ENCODE assay signal across 1 cellular context in the genomic region with DNA sequence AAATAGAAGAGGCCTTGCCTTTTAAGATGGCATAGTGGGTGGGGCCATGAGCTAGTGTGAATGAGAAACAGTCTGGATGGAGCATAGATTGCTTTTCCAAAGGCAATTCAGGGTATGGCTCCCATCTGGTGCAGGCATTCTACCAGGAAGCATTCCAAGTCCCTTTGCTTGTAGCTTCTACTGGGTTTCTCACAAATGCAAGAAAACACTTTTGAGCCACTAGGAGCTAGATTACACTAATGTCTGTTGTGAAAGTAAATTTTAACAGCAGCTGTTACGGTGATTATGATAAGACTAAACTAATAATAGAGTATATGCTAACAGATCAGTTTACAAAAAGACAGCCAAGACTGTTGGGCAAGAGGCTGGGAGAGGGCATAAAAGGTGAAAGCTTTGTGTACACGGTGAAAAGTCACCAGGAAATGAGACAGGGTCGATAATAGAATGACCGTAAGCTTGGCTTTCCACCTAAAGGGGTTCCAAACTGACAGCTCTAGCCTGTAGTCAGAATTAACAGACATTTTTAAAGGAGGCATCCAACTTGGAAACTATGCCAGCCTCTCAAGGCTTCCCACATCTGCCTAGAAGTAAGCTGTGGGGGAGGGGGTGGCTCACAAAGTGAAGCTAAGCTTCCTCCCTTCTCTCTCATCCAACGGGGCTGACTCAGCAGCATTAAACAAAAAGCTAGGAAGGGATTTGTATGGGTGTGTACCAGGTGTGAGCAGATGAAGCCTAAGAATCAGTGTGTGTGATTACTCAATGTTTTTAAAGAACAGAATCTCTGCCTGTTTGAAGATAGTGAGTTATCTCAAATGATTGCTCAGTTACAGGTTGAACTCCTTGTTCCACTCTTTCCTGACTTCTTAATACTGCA.
TF ChIP-seq lines count a peak whose summit lies in the region.

No MANE protein-coding gene starts in this region.

TF ChIP-seq in HepG2, 621 proteins besides CTCF, POLR2A, EP300 and RAD21 (continued from another document and continues in another):
- TF ChIP-seq, protein P1, sequence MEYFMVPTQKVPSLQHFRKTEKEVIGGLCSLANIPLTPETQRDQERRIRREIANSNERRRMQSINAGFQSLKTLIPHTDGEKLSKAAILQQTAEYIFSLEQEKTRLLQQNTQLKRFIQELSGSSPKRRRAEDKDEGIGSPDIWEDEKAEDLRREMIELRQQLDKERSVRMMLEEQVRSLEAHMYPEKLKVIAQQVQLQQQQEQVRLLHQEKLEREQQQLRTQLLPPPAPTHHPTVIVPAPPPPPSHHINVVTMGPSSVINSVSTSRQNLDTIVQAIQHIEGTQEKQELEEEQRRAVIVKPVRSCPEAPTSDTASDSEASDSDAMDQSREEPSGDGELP (IDR thresholded peaks at IDR 0.05; ENCODE audit: borderline replicate concordance, low read depth): peak; percentile 90
- TF ChIP-seq, protein P2, sequence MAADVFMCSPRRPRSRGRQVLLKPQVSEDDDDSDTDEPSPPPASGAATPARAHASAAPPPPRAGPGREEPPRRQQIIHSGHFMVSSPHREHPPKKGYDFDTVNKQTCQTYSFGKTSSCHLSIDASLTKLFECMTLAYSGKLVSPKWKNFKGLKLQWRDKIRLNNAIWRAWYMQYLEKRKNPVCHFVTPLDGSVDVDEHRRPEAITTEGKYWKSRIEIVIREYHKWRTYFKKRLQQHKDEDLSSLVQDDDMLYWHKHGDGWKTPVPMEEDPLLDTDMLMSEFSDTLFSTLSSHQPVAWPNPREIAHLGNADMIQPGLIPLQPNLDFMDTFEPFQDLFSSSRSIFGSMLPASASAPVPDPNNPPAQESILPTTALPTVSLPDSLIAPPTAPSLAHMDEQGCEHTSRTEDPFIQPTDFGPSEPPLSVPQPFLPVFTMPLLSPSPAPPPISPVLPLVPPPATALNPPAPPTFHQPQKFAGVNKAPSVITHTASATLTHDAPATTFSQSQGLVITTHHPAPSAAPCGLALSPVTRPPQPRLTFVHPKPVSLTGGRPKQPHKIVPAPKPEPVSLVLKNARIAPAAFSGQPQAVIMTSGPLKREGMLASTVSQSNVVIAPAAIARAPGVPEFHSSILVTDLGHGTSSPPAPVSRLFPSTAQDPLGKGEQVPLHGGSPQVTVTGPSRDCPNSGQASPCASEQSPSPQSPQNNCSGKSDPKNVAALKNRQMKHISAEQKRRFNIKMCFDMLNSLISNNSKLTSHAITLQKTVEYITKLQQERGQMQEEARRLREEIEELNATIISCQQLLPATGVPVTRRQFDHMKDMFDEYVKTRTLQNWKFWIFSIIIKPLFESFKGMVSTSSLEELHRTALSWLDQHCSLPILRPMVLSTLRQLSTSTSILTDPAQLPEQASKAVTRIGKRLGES (CRISPR knock-in tag; IDR thresholded peaks at IDR 0.05; ENCODE audit: borderline replicate concordance): no peak
- TF ChIP-seq ZNF468 (CRISPR knock-in tag; IDR thresholded peaks at IDR 0.05) (no peak), ZNF10 (CRISPR knock-in tag; IDR thresholded peaks at IDR 0.05; ENCODE audit: borderline replicate concordance, low read depth) (no peak), ATM (IDR thresholded peaks at IDR 0.05; ENCODE audit: borderline replicate concordance) (no peak), RFX3 (CRISPR knock-in tag; IDR thresholded peaks at IDR 0.05) (no peak), PAF1 (CRISPR knock-in tag; IDR thresholded peaks at IDR 0.05) (no peak), ZNF329 (CRISPR knock-in tag; IDR thresholded peaks at IDR 0.05; ENCODE audit: low read depth) (no peak), MED1 (CRISPR knock-in tag; IDR thresholded peaks at IDR 0.05) (peak; percentile 75), MEF2D (CRISPR knock-in tag; IDR thresholded peaks at IDR 0.05) (peak; percentile 97), ZNF672 (CRISPR knock-in tag; IDR thresholded peaks at IDR 0.05) (no peak), ZNF615 (CRISPR knock-in tag; IDR thresholded peaks at IDR 0.05; ENCODE audit: borderline replicate concordance) (no peak), TAF1 (CRISPR knock-in tag; IDR thresholded peaks at IDR 0.05) (no peak), SNAPC2 (CRISPR knock-in tag; IDR thresholded peaks at IDR 0.05) (0 out of 2 replicates have a peak, but pooled peaks have one; percentile 51), PAWR (CRISPR knock-in tag; IDR thresholded peaks at IDR 0.05; ENCODE audit: borderline replicate concordance) (no peak), ZNF713 (CRISPR knock-in tag; IDR thresholded peaks at IDR 0.05) (no peak), ZNF235 (CRISPR knock-in tag; IDR thresholded peaks at IDR 0.05; ENCODE audit: borderline replicate concordance) (no peak), ZNF333 (CRISPR knock-in tag; IDR thresholded peaks at IDR 0.05; ENCODE audit: borderline replicate concordance) (no peak), ZNF792 (CRISPR knock-in tag; IDR thresholded peaks at IDR 0.05) (peak; percentile 69), MED8 (CRISPR knock-in tag; IDR thresholded peaks at IDR 0.05; ENCODE audit: insufficient replicate concordance) (no peak), ZSCAN31 (CRISPR knock-in tag; IDR thresholded peaks at IDR 0.05; ENCODE audit: low read depth) (no peak), NFIC (IDR thresholded peaks at IDR 0.05; ENCODE audit: low read length) (peak; percentile 90), NCOA2 (CRISPR knock-in tag; IDR thresholded peaks at IDR 0.05) (peak; percentile 88), HMG20A (CRISPR knock-in tag; IDR thresholded peaks at IDR 0.05; ENCODE audit: borderline replicate concordance) (peak; percentile 97), NPAS2 (CRISPR knock-in tag; IDR thresholded peaks at IDR 0.05; ENCODE audit: borderline replicate concordance) (no peak), ZNF224 (CRISPR knock-in tag; IDR thresholded peaks at IDR 0.05) (no peak), STAT5B (CRISPR knock-in tag; IDR thresholded peaks at IDR 0.05) (no peak)
- TF ChIP-seq, protein P3, sequence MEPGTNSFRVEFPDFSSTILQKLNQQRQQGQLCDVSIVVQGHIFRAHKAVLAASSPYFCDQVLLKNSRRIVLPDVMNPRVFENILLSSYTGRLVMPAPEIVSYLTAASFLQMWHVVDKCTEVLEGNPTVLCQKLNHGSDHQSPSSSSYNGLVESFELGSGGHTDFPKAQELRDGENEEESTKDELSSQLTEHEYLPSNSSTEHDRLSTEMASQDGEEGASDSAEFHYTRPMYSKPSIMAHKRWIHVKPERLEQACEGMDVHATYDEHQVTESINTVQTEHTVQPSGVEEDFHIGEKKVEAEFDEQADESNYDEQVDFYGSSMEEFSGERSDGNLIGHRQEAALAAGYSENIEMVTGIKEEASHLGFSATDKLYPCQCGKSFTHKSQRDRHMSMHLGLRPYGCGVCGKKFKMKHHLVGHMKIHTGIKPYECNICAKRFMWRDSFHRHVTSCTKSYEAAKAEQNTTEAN (CRISPR knock-in tag; conservative IDR thresholded peaks at IDR 0.05): peak; percentile 77
- TF ChIP-seq, protein P4, sequence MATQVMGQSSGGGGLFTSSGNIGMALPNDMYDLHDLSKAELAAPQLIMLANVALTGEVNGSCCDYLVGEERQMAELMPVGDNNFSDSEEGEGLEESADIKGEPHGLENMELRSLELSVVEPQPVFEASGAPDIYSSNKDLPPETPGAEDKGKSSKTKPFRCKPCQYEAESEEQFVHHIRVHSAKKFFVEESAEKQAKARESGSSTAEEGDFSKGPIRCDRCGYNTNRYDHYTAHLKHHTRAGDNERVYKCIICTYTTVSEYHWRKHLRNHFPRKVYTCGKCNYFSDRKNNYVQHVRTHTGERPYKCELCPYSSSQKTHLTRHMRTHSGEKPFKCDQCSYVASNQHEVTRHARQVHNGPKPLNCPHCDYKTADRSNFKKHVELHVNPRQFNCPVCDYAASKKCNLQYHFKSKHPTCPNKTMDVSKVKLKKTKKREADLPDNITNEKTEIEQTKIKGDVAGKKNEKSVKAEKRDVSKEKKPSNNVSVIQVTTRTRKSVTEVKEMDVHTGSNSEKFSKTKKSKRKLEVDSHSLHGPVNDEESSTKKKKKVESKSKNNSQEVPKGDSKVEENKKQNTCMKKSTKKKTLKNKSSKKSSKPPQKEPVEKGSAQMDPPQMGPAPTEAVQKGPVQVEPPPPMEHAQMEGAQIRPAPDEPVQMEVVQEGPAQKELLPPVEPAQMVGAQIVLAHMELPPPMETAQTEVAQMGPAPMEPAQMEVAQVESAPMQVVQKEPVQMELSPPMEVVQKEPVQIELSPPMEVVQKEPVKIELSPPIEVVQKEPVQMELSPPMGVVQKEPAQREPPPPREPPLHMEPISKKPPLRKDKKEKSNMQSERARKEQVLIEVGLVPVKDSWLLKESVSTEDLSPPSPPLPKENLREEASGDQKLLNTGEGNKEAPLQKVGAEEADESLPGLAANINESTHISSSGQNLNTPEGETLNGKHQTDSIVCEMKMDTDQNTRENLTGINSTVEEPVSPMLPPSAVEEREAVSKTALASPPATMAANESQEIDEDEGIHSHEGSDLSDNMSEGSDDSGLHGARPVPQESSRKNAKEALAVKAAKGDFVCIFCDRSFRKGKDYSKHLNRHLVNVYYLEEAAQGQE (IDR thresholded peaks at IDR 0.05; ENCODE audit: borderline replicate concordance in 1 of 2, low read depth in 1 of 2, low read length in 2 of 2): peak in 1 of 2 experiments; percentile 84; a peak in 2 of 4 replicates
- TF ChIP-seq, protein P5, sequence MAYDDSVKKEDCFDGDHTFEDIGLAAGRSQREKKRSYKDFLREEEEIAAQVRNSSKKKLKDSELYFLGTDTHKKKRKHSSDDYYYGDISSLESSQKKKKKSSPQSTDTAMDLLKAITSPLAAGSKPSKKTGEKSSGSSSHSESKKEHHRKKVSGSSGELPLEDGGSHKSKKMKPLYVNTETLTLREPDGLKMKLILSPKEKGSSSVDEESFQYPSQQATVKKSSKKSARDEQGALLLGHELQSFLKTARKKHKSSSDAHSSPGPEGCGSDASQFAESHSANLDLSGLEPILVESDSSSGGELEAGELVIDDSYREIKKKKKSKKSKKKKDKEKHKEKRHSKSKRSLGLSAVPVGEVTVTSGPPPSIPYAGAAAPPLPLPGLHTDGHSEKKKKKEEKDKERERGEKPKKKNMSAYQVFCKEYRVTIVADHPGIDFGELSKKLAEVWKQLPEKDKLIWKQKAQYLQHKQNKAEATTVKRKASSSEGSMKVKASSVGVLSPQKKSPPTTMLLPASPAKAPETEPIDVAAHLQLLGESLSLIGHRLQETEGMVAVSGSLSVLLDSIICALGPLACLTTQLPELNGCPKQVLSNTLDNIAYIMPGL (CRISPR knock-in tag; IDR thresholded peaks at IDR 0.05; ENCODE audit: borderline replicate concordance in 1 of 2, low read depth in 1 of 2): 0 out of 4 replicates have a peak, but pooled peaks of 1 of the 2 experiments have one; percentile 18
- TF ChIP-seq, protein P6, sequence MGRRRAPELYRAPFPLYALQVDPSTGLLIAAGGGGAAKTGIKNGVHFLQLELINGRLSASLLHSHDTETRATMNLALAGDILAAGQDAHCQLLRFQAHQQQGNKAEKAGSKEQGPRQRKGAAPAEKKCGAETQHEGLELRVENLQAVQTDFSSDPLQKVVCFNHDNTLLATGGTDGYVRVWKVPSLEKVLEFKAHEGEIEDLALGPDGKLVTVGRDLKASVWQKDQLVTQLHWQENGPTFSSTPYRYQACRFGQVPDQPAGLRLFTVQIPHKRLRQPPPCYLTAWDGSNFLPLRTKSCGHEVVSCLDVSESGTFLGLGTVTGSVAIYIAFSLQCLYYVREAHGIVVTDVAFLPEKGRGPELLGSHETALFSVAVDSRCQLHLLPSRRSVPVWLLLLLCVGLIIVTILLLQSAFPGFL (CRISPR knock-in tag; IDR thresholded peaks at IDR 0.05): no peak
- TF ChIP-seq, protein P7, sequence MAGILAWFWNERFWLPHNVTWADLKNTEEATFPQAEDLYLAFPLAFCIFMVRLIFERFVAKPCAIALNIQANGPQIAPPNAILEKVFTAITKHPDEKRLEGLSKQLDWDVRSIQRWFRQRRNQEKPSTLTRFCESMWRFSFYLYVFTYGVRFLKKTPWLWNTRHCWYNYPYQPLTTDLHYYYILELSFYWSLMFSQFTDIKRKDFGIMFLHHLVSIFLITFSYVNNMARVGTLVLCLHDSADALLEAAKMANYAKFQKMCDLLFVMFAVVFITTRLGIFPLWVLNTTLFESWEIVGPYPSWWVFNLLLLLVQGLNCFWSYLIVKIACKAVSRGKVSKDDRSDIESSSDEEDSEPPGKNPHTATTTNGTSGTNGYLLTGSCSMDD (CRISPR knock-in tag; IDR thresholded peaks at IDR 0.05): no peak
- TF ChIP-seq, protein P8, sequence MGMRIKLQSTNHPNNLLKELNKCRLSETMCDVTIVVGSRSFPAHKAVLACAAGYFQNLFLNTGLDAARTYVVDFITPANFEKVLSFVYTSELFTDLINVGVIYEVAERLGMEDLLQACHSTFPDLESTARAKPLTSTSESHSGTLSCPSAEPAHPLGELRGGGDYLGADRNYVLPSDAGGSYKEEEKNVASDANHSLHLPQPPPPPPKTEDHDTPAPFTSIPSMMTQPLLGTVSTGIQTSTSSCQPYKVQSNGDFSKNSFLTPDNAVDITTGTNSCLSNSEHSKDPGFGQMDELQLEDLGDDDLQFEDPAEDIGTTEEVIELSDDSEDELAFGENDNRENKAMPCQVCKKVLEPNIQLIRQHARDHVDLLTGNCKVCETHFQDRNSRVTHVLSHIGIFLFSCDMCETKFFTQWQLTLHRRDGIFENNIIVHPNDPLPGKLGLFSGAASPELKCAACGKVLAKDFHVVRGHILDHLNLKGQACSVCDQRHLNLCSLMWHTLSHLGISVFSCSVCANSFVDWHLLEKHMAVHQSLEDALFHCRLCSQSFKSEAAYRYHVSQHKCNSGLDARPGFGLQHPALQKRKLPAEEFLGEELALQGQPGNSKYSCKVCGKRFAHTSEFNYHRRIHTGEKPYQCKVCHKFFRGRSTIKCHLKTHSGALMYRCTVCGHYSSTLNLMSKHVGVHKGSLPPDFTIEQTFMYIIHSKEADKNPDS (CRISPR knock-in tag; IDR thresholded peaks at IDR 0.05): no peak
- TF ChIP-seq, protein P9, sequence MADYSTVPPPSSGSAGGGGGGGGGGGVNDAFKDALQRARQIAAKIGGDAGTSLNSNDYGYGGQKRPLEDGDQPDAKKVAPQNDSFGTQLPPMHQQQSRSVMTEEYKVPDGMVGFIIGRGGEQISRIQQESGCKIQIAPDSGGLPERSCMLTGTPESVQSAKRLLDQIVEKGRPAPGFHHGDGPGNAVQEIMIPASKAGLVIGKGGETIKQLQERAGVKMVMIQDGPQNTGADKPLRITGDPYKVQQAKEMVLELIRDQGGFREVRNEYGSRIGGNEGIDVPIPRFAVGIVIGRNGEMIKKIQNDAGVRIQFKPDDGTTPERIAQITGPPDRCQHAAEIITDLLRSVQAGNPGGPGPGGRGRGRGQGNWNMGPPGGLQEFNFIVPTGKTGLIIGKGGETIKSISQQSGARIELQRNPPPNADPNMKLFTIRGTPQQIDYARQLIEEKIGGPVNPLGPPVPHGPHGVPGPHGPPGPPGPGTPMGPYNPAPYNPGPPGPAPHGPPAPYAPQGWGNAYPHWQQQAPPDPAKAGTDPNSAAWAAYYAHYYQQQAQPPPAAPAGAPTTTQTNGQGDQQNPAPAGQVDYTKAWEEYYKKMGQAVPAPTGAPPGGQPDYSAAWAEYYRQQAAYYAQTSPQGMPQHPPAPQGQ (CRISPR knock-in tag; IDR thresholded peaks at IDR 0.05; ENCODE audit: borderline replicate concordance): no peak
- TF ChIP-seq, protein P10, sequence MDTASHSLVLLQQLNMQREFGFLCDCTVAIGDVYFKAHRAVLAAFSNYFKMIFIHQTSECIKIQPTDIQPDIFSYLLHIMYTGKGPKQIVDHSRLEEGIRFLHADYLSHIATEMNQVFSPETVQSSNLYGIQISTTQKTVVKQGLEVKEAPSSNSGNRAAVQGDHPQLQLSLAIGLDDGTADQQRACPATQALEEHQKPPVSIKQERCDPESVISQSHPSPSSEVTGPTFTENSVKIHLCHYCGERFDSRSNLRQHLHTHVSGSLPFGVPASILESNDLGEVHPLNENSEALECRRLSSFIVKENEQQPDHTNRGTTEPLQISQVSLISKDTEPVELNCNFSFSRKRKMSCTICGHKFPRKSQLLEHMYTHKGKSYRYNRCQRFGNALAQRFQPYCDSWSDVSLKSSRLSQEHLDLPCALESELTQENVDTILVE (CRISPR knock-in tag; IDR thresholded peaks at IDR 0.05): peak; percentile 58; the same call in 1 of the 2 replicates
